Comparison of ENCODE assay signal across 21 cellular contexts in the genomic region with DNA sequence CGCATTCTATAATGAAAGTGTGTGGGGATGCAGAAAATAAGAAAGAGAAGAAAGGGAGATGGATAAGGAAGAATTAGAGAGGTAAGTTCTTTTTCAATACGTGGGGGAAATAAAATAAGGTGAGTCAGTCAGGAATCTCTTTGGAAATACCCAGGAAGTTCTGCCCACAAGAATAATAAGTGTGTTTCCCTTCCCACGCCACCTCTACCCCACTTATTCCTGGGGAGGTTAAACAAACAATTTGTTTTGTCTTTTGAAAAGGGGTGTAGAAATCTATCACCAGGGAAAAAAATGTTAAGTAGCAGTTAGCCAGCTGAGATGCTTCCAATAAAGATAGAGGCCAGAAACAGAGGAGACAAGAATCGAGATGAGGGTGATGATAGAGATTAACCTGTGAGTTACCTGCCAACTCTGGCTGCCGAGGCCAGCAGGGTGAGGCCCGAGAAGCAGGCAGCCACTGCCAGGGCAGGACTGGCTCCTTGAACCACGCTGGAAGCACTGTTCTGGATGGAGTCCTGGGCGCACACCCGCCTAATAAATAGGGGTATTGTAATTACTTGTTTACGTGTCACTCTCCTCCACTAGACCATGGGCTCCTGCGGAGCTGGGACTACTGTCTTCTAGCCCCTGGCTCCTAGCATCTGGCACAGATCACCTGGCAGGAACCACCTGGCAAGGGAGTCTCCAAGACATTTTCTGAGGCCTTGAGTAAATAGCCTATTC.
A peak's percentile ranks its signal among the peaks of the same experiment; 100 is the strongest.
DNase-seq lines count a peak whose midpoint lies in the region; ATAC-seq, FAIRE-seq and TF ChIP-seq lines count a peak whose summit lies in the region.
"Had no signal": no experiment of that assay in that cellular context is flagged by ENCODE, and none has a peak within 500 bp of the region (broad histone marks: within the 10 kb centered on the region; RNA-seq: fewer than 3 reads in every experiment).

No MANE protein-coding gene starts in this region.

- no peaks in the 10 kb centered on the region for H3K9me3 ChIP-seq in pancreas
- H3K9me3 ChIP-seq: HAP-1, tibial nerve had no signal

- peak overlapping the region; percentile 30 to 71 (median 48) for H3K27ac ChIP-seq in pancreas
- H3K27ac ChIP-seq: tibial nerve had no signal

- TF ChIP-seq CTCF in astrocyte of the cerebellum (IDR thresholded peaks at IDR 0.05; ENCODE audit: low read depth, low read length, missing control alignments) (no peak), pancreas (IDR thresholded peaks at IDR 0.05) (no peak), progenitor cell of endocrine pancreas (IDR thresholded peaks at IDR 0.05; ENCODE audit: unreplicated experiment) (no peak)

- H3K4me1 Mint-ChIP-seq in progenitor cell of endocrine pancreas (ENCODE audit: low read depth): peaks cover 36% of the 10 kb centered on the region
- H3K4me1 Mint-ChIP-seq: CD4-positive, CD25-positive, alpha-beta regulatory T cell had no signal

- H3K4me3 ChIP-seq in astrocyte of the cerebellum (ENCODE audit: low read depth, low read length) (no peak overlapping the region), pancreas (no peak overlapping the region)
- H3K4me3 ChIP-seq: HAP-1, tibial nerve had no signal

- no peak for FAIRE-seq in pancreas (lab: Jason Lieb, UNC)

- intact Hi-C loops in pancreas (cut with DNase I): no loop called here

- ATAC-seq in pancreas: peak; percentile 46 to 82 (median 77)
- no peak for ATAC-seq in activated CD4-positive, CD25-positive, alpha-beta regulatory T cell treated with anti-CD3 and anti-CD28 coated beads, Interleukin-2, amount 50 U/mL, for 24 hours
- ATAC-seq: stimulated activated naive CD8-positive, alpha-beta T cell treated with anti-CD3 and anti-CD28 coated beads, Interleukin-15, Interleukin-2, amounts not matched to agents 100 U/mL and 50 U/mL, for 24 hours had no signal

- no peaks in the 10 kb centered on the region for H3K9me3 Mint-ChIP-seq in progenitor cell of endocrine pancreas (ENCODE audit: low read depth)
- H3K9me3 Mint-ChIP-seq: natural killer cell treated with Interleukin-12 subunit alpha and Interleukin-12 subunit beta and Interleukin-15 and Interleukin-18, amount 100 ng/mL, for 72 hours had no signal

- no peak for TF ChIP-seq POLR2A in erythroblast (IDR thresholded peaks at IDR 0.05; ENCODE audit: low read length)

- H3K4me3 Mint-ChIP-seq in progenitor cell of endocrine pancreas (ENCODE audit: low read depth): no peak overlapping the region
- H3K4me3 Mint-ChIP-seq: activated naive CD8-positive, alpha-beta T cell; CD4-positive, CD25-positive, alpha-beta regulatory T cell; natural killer cell treated with Interleukin-12 subunit alpha and Interleukin-12 subunit beta and Interleukin-15 and Interleukin-18, amount 100 ng/mL, for 72 hours had no signal

- H3K36me3 Mint-ChIP-seq in progenitor cell of endocrine pancreas (ENCODE audit: insufficient read depth): no peaks in the 10 kb centered on the region
- H3K36me3 Mint-ChIP-seq: activated naive CD8-positive, alpha-beta T cell; CD4-positive, CD25-positive, alpha-beta regulatory T cell; natural killer cell treated with Interleukin-12 subunit alpha and Interleukin-12 subunit beta and Interleukin-15 and Interleukin-18, amount 100 ng/mL, for 72 hours had no signal

- DNase-seq in HT-29 (ENCODE audit: low spot score) (peak; percentile 69), astrocyte of the cerebellum (ENCODE audit: low read depth) (peak; percentile 15), globus pallidus (ENCODE audit: low spot score) (peak; percentile 41), pancreas (peak in 1 of 6 donors; percentile 25), progenitor cell of endocrine pancreas (ENCODE audit: low spot score, unreplicated experiment) (no peak), GF-D8 (lab: John Stamatoyannopoulos, UW) (no peak), erythroblast (lab: John Stamatoyannopoulos, UW) (no peak)
- DNase-seq: CD4-positive, CD25-positive, alpha-beta regulatory T cell; cortex of kidney; DMS53; NCI-H1417; NCI-H524 treated with DMSO at 0.1 percent for 48 hours; SHP77; stimulated activated CD4-positive, alpha-beta T cell treated with anti-CD3 and anti-CD28 coated beads, Interleukin-4, amount 100 ng/mL, for 1 hour; stimulated activated naive CD8-positive, alpha-beta T cell treated with anti-CD3 and anti-CD28 coated beads, Interleukin-15, Interleukin-2, amounts not matched to agents 100 U/mL and 50 U/mL, for 24 hours; SW 1271 had no signal

- no peak overlapping the region for H3K27ac Mint-ChIP-seq in progenitor cell of endocrine pancreas
- H3K27ac Mint-ChIP-seq: activated naive CD8-positive, alpha-beta T cell; CD4-positive, CD25-positive, alpha-beta regulatory T cell; natural killer cell treated with Interleukin-12 subunit alpha and Interleukin-12 subunit beta and Interleukin-15 and Interleukin-18, amount 100 ng/mL, for 72 hours had no signal

- H3K36me3 ChIP-seq in pancreas: no peaks in the 10 kb centered on the region
- H3K36me3 ChIP-seq: HAP-1, tibial nerve had no signal

- no peaks in the 10 kb centered on the region for H3K27me3 ChIP-seq in pancreas
- H3K27me3 ChIP-seq: tibial nerve had no signal

- 50 to 51% methylated on average over 11 of the region's 11 CpGs for WGBS in pancreas, 2 donors

- H3K27me3 Mint-ChIP-seq in progenitor cell of endocrine pancreas: no peaks in the 10 kb centered on the region
- H3K27me3 Mint-ChIP-seq: CD4-positive, CD25-positive, alpha-beta regulatory T cell had no signal

- in situ Hi-C loops in astrocyte of the cerebellum (cut with HindIII; ENCODE audit: low sequenced_read_pairs): no loop called here

- no peaks in the 10 kb centered on the region for H3K4me1 ChIP-seq in pancreas
- H3K4me1 ChIP-seq: HAP-1, tibial nerve had no signal

Comparison
In these comparisons a context has a peak if more than half of its experiments do, and no peak if none do; other contexts are left out.
1. DNase-seq: peak in HT-29 (single experiment), astrocyte of the cerebellum (single experiment) and globus pallidus (single experiment); none in progenitor cell of endocrine pancreas (single experiment), GF-D8 (single experiment) and erythroblast (0 of 2).
2. ATAC-seq: peak in pancreas (4 of 4); none in activated CD4-positive, CD25-positive, alpha-beta regulatory T cell treated with anti-CD3 and anti-CD28 coated beads, Interleukin-2, amount 50 U/mL, for 24 hours (0 of 2).